23 cellular contexts compared by ENCODE assay signal in the genomic region with DNA sequence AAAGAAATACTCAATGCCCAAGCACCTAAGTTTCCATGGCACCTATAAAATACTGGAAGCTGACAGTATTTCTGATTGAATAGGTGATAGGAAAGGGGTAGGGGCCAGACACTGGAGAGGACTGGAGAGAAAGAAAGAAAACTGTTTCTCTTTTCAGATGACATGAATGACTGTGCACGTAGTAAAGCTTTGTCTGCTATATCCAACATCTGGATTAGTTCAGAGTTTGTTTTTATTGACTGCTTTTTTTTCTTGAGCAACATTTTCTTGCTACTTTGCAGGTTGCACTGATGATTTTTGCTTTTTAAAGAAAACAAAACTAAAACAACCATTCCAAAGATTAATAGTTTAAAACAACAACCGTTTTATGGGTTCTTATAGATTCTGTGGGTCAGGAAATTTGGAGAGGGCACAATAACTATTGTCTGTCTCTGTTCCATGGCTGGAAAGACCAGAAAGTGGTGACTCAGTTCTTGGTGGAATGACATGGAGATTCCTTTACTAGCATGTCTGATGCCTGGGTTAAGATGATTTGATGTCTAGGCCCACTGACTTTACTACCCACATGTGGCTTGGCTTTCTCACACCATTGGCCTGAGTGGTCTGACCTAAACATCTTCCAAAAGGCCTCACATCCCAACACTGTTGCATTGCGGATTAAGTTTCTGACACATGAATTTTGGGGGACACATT. TPM values are rescaled to one million over a fixed set of nuclear protein-coding genes. Genes with fewer than 3 reads are reported as not detected.
A peak's percentile ranks its signal among the peaks of the same experiment; 100 is the strongest.
DNase-seq lines count a peak whose midpoint lies in the region; ATAC-seq, FAIRE-seq and TF ChIP-seq lines count a peak whose summit lies in the region.
"Had no signal": no experiment of that assay in that cellular context is flagged by ENCODE, and none has a peak within 500 bp of the region (broad histone marks: within the 10 kb centered on the region; RNA-seq: fewer than 3 reads in every experiment).

No MANE protein-coding gene starts in this region.

- H2AFZ ChIP-seq in astrocyte (ENCODE audit: low read depth, low read length) (no peak overlapping the region), mesenchymal stem cell (ENCODE audit: low read depth, low read length) (no peak overlapping the region)
- H2AFZ ChIP-seq: GM23338 had no signal

- H3K4me3 ChIP-seq in astrocyte (ENCODE audit: insufficient read depth, low read depth, low read length) (no peak overlapping the region), mesenchymal stem cell (ENCODE audit: insufficient read depth in 1 of 2, low read depth in 1 of 2, low read length in 2 of 2) (peak overlapping the region in 1 of 2 experiments; percentile 46), pancreas (no peak overlapping the region)
- H3K4me3 ChIP-seq: GM23338 had no signal

- H3K4me1 ChIP-seq in astrocyte (ENCODE audit: insufficient read depth, low read length): no peaks in the 10 kb centered on the region
- H3K4me1 ChIP-seq in mesenchymal stem cell (ENCODE audit: control insufficient read depth, insufficient read depth, low read depth, low read length): no peaks in the 10 kb centered on the region
- no peaks in the 10 kb centered on the region for H3K4me1 ChIP-seq in pancreas
- H3K4me1 ChIP-seq: Caco-2 had no signal

- H2AK5ac ChIP-seq in mesenchymal stem cell (ENCODE audit: low read length, severe bottlenecking): no peak overlapping the region

- peak; percentile 48 for DNase-seq in GM03348 (ENCODE audit: low spot score)
- DNase-seq in astrocyte (ENCODE audit: low read depth): no peak
- no peak for DNase-seq in mesenchymal stem cell
- DNase-seq in cerebellar nuclear complex (lab: John Stamatoyannopoulos, UW): no peak
- no peak for DNase-seq in pancreas
- no peak for DNase-seq in kidney glomerular epithelial cell (lab: John Stamatoyannopoulos, UW)
- DNase-seq in NCI-H1417 treated with DMSO at 0.1 percent for 48 hours (lab: John Stamatoyannopoulos, UW): no peak
- DNase-seq: AML-193; Caco-2; CD4-positive, alpha-beta T cell; H7; HFFc6 had no signal

- peaks cover 32% of the 10 kb centered on the region for H3K27me3 Mint-ChIP-seq in astrocyte (ENCODE audit: low read depth, unreplicated experiment)

- WGBS in mesenchymal stem cell: 91% methylated on average over 3 of the region's 3 CpGs
- WGBS in pancreas, 2 donors: 81 to 82% methylated on average over 3 of the region's 3 CpGs

- H3K79me1 ChIP-seq in mesenchymal stem cell (replicated peaks; ENCODE audit: low read length, poor library complexity, severe bottlenecking): no peaks in the 10 kb centered on the region

- H3K27me3 ChIP-seq in astrocyte (ENCODE audit: insufficient read depth, low read length) (peaks cover 7% of the 10 kb centered on the region), mesenchymal stem cell (ENCODE audit: control insufficient read depth in 1 of 2, insufficient read depth in 1 of 2, low read length in 2 of 2) (peaks cover 0 to 44% of the 10 kb centered on the region in 2 experiments), pancreas (no peaks in the 10 kb centered on the region)

- H3K79me2 ChIP-seq in astrocyte (ENCODE audit: insufficient read depth, low read length): no peaks in the 10 kb centered on the region

- ATAC-seq in esophagus mucosa (peak; percentile 36), pancreas (no peak)
- ATAC-seq: GM23338, HCT116, HepG2 had no signal

- H2BK12ac ChIP-seq in mesenchymal stem cell (ENCODE audit: low read length in 2 of 2): no peak overlapping the region

- H2BK15ac ChIP-seq in mesenchymal stem cell (ENCODE audit: low read depth, poor library complexity, severe bottlenecking): no peak overlapping the region

- intact Hi-C loops in pancreas (cut with DNase I): no loop called here

- no peak overlapping the region for H3K18ac ChIP-seq in mesenchymal stem cell (ENCODE audit: low read depth in 1 of 2, low read length in 2 of 2)

- no peak overlapping the region for H3K4ac ChIP-seq in mesenchymal stem cell (ENCODE audit: low read depth in 1 of 2, low read length in 2 of 2)

- peaks cover 2% of the 10 kb centered on the region for H3K9me3 Mint-ChIP-seq in astrocyte (ENCODE audit: unreplicated experiment)
- H3K9me3 Mint-ChIP-seq: CD4-positive, alpha-beta T cell had no signal

- H3K9me3 ChIP-seq in astrocyte (ENCODE audit: insufficient read depth, low read depth, low read length) (no peaks in the 10 kb centered on the region), mesenchymal stem cell (ENCODE audit: control insufficient read depth, low read length) (peaks cover 4% of the 10 kb centered on the region), pancreas (no peaks in the 10 kb centered on the region)
- H3K9me3 ChIP-seq: Caco-2 had no signal

- H3K23ac ChIP-seq in mesenchymal stem cell (ENCODE audit: low read length in 2 of 2): no peak overlapping the region

- no peak overlapping the region for H3K14ac ChIP-seq in mesenchymal stem cell (ENCODE audit: low read length in 2 of 2)

- no peak overlapping the region for H2BK120ac ChIP-seq in mesenchymal stem cell (ENCODE audit: low read depth, low read length)

- H3K27ac Mint-ChIP-seq in astrocyte (ENCODE audit: unreplicated experiment): no peak overlapping the region
- H3K27ac Mint-ChIP-seq: CD4-positive, alpha-beta T cell; GM23338; HFFc6 had no signal

- no peaks in the 10 kb centered on the region for H3K4me1 Mint-ChIP-seq in astrocyte (ENCODE audit: low read depth, unreplicated experiment)
- H3K4me1 Mint-ChIP-seq: GM23338 had no signal

- H4K91ac ChIP-seq in mesenchymal stem cell (ENCODE audit: low read length): peak overlapping the region; percentile 35

- H2BK5ac ChIP-seq in mesenchymal stem cell (ENCODE audit: low read depth, low read length, poor library complexity, severe bottlenecking): no peak overlapping the region

- H3K36me3 ChIP-seq in astrocyte (ENCODE audit: insufficient read depth, low read length) (no peaks in the 10 kb centered on the region), mesenchymal stem cell (ENCODE audit: control insufficient read depth in 1 of 2, insufficient read depth in 2 of 2, low read depth in 1 of 2, low read length in 2 of 2) (no peaks in the 10 kb centered on the region), pancreas (no peaks in the 10 kb centered on the region)

- no peak overlapping the region for H3K27ac ChIP-seq in astrocyte (ENCODE audit: low read depth, low read length)
- H3K27ac ChIP-seq in mesenchymal stem cell (ENCODE audit: low read length, poor library complexity, severe bottlenecking): no peak overlapping the region
- H3K27ac ChIP-seq in pancreas: no peak overlapping the region
- H3K27ac ChIP-seq: C4-2B, KMS-11 had no signal

- no peak overlapping the region for H3K4me3 Mint-ChIP-seq in astrocyte (ENCODE audit: unreplicated experiment)
- H3K4me3 Mint-ChIP-seq: CD4-positive, alpha-beta T cell; GM23338; HFFc6 had no signal

- H4K20me1 ChIP-seq in astrocyte (ENCODE audit: insufficient read depth, low read length): no peaks in the 10 kb centered on the region

- no peak overlapping the region for H3K4me2 ChIP-seq in astrocyte (ENCODE audit: low read length)
- no peak overlapping the region for H3K4me2 ChIP-seq in mesenchymal stem cell (ENCODE audit: low read length, poor library complexity, severe bottlenecking)
- H3K4me2 ChIP-seq: GM23338, KMS-11 had no signal

- no peaks in the 10 kb centered on the region for H3K36me3 Mint-ChIP-seq in astrocyte (ENCODE audit: low read depth, unreplicated experiment)

- peak; percentile 9 for FAIRE-seq in astrocyte (lab: Jason Lieb, UNC)
- FAIRE-seq in pancreas (lab: Jason Lieb, UNC): no peak
- FAIRE-seq: D721Med, G401.6, GM12892, GM18507, GM19239, HepG2 had no signal

- H3K9ac ChIP-seq in astrocyte (ENCODE audit: low read length) (no peak overlapping the region), mesenchymal stem cell (ENCODE audit: low read length) (peak overlapping the region; percentile 67)
- H3K9ac ChIP-seq: KMS-11 had no signal

- H4K8ac ChIP-seq in mesenchymal stem cell (ENCODE audit: low read length): no peak overlapping the region

- no peak for TF ChIP-seq CTCF in astrocyte (IDR thresholded peaks at IDR 0.05; ENCODE audit: insufficient read depth, low read depth, low read length)
- no peak for TF ChIP-seq CTCF in pancreas (IDR thresholded peaks at IDR 0.05)

RNA-seq across cellular contexts. Expression of a gene that starts 12.2 kb away (rescaled TPM):
- 24.2 and 26.2 TPM in 2 replicates for total RNA-seq in astrocyte
- total RNA-seq in esophagus mucosa: 41.8 TPM
- polyA plus RNA-seq in mesenchymal stem cell (2013, experiment 1 of 2): 47.8 TPM
- polyA plus RNA-seq in mesenchymal stem cell (2013, experiment 2 of 2): 47.1 TPM
- total RNA-seq in pancreas: 10 to 100 TPM; 10.9 to 22.2 (median 15.2) TPM
- 10 to 100 TPM in 1 of 2 donors, 1 to 10 TPM in 1; 5.4 to 19.7 TPM for polyA plus RNA-seq in pancreas

RNA-seq across cellular contexts. Expression of a gene that starts 21.5 kb away (rescaled TPM):
- total RNA-seq in astrocyte (not detected in 2 replicates), esophagus mucosa (101 TPM), pancreas (under 1 TPM in 1 of 6 donors, not detected in 5; 0.09 TPM)
- polyA plus RNA-seq in mesenchymal stem cell (2013, experiment 1 of 2): 0.21 TPM
- 0.25 TPM for polyA plus RNA-seq in mesenchymal stem cell (2013, experiment 2 of 2)
- polyA plus RNA-seq in pancreas: not detected
- total RNA-seq: Caco-2; CD4-positive, alpha-beta T cell; GM23338; H7; HepG2 had no signal
- polyA plus RNA-seq: GM23338, HepG2 had no signal

RNA-seq across cellular contexts. Expression of a gene that starts 46.5 kb away (rescaled TPM):
- total RNA-seq in astrocyte (not detected in 2 replicates), esophagus mucosa (24.7 TPM), pancreas (under 1 TPM in 1 of 6 donors, not detected in 5; 0.31 TPM)
- 1.4 TPM for polyA plus RNA-seq in mesenchymal stem cell (2013, experiment 1 of 2)
- polyA plus RNA-seq in mesenchymal stem cell (2013, experiment 2 of 2): 1.4 TPM
- polyA plus RNA-seq in pancreas: under 1 TPM in 1 of 2 donors, not detected in 1; 0.30 TPM
- total RNA-seq: Caco-2; CD4-positive, alpha-beta T cell; GM23338; H7; HepG2 had no signal
- polyA plus RNA-seq: GM23338, HepG2 had no signal

Comparison
In these comparisons a context has a peak if more than half of its experiments do, and no peak if none do; other contexts are left out.
1. RNA of a gene that starts 21.5 kb away (total RNA-seq): 101 TPM in esophagus mucosa (single experiment); 0.09 TPM in pancreas and not detected in astrocyte; every median in the first group is over 10 times any median in the second.
2. RNA of a gene that starts 46.5 kb away (total RNA-seq): 24.7 TPM in esophagus mucosa (single experiment); not detected in astrocyte and 0.31 TPM in pancreas; every median in the first group is over 10 times any median in the second.